Comparison of ENCODE assay signal across 25 cellular contexts in genomic region chr15:47552978-47553608, GRCh38.
"Had no signal": no experiment of that assay in that cellular context is flagged by ENCODE, and none has a peak within 500 bp of the region (broad histone marks: within the 10 kb centered on the region; RNA-seq: fewer than 3 reads in every experiment).

No MANE protein-coding gene starts in this region.

- DNase-seq: activated CD4-positive, alpha-beta memory T cell treated with anti-CD3 and anti-CD28 coated beads, Interleukin-2, amount 10 ng/mL, durations not matched to agents 7 days and 5 days; activated CD4-positive, alpha-beta T cell treated with anti-CD3 and anti-CD28 coated beads for 36 hours; activated CD4-positive, alpha-beta T cell treated with anti-CD3 and anti-CD28 coated beads, Interleukin-2, amount 10 ng/mL, durations not matched to agents 24 days and 14 days; activated CD4-positive, CD25-positive, alpha-beta regulatory T cell; activated CD4-positive, CD25-positive, alpha-beta regulatory T cell treated with anti-CD3 and anti-CD28 coated beads, Interleukin-2, amount 50 U/mL, for 72 hours; activated CD8-positive, alpha-beta memory T cell treated with anti-CD3 and anti-CD28 coated beads, Interleukin-2, amount 50 U/mL, for 48 hours; activated gamma-delta T cell; activated naive CD4-positive, alpha-beta T cell; activated naive CD4-positive, alpha-beta T cell treated with anti-CD3 and anti-CD28 coated beads, Interleukin-2, amount 10 ng/mL, durations not matched to agents 7 days and 5 days; activated naive CD8-positive, alpha-beta T cell treated with anti-CD3 and anti-CD28 coated beads, Interleukin-2, amount 10 ng/mL, durations not matched to agents 7 days and 5 days; activated T-cell treated with anti-CD3 and anti-CD28 coated beads for 4 hours; activated T-cell treated with anti-CD3 and anti-CD28 coated beads, Interleukin-2, amount 50 U/mL, for 24 hours; activated T-cell treated with anti-CD3 and anti-CD28 coated beads, Interleukin-2, amount 50 U/mL, for 72 hours; brain microvascular endothelial cell; cortex of kidney; dermis blood vessel endothelial cell; effector CD8-positive, alpha-beta T cell; foreskin fibroblast; glutamatergic neuron; heart left ventricle; T-helper 2 cell had no signal

- H3K36me3 ChIP-seq: brain microvascular endothelial cell, heart left ventricle had no signal

- H3K4me3 ChIP-seq: heart left ventricle had no signal

- FAIRE-seq: astrocyte, bronchial epithelial cell had no signal

- H3K27ac ChIP-seq: brain microvascular endothelial cell, heart left ventricle had no signal

- H3K27me3 ChIP-seq: brain microvascular endothelial cell, heart left ventricle had no signal

- ATAC-seq: activated CD4-positive, alpha-beta T cell treated with anti-CD3 and anti-CD28 coated beads for 36 hours; activated naive CD4-positive, alpha-beta T cell treated with anti-CD3 and anti-CD28 coated beads, Interleukin-2, amount 50 U/mL, for 72 hours; activated T-cell treated with anti-CD3 and anti-CD28 coated beads, Interleukin-2, amount 50 U/mL, for 72 hours; esophagus mucosa; heart left ventricle had no signal

- H3K9me3 ChIP-seq: heart left ventricle had no signal

- H3K4me1 ChIP-seq: heart left ventricle had no signal
